8 cellular contexts compared by ENCODE assay signal in the genomic region with DNA sequence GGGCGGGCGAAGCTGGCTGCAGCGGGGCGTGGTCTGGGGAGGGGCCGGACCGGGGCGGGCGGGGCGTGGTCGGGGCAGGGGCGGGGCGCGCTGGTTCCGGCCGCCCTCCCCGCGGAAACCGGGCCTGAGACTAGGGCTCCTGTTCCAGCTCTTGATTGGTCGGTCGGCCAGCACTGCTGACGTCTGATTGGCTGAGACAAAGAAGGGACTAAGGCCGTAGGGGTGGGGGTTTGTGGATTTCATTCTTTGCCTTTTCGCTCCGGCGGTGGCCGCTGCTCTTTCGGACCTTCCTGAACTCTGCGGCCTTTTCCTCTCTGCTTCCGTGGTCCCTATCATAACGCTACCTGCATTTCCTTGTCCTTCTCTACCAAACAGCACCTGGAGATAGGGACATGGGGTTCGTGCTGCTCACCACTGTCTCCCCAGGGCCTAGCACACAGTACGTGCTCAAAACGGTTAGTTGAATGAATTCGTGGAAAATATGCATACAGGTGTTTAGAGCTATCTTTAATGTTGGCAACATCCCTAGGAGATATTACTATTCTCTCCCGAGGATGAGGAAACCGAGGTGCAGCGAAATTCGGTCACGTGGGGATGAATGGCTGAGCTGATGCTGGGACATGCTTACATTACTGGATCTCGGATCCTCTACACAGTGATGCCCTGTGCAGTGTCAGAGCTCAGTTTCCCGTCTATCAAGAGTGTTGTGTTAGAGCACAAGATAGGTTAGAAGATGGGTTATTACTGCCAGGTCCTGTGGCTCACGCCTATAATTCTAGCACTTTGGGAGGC.
A peak's percentile ranks its signal among the peaks of the same experiment; 100 is the strongest.
DNase-seq lines count a peak whose midpoint lies in the region; ATAC-seq and TF ChIP-seq lines count a peak whose summit lies in the region.

No MANE protein-coding gene starts in this region.

- no peaks in the 10 kb centered on the region for H3K27me3 ChIP-seq in rectal smooth muscle tissue (ENCODE audit: control insufficient read depth, insufficient read depth, low read length)
- no peaks in the 10 kb centered on the region for H3K27me3 ChIP-seq in vagina

- TF ChIP-seq CTCF in astrocyte of the cerebellum (IDR thresholded peaks at IDR 0.05; ENCODE audit: low read depth, low read length, missing control alignments) (no peak), vagina (IDR thresholded peaks at IDR 0.05) (no peak)

- no peaks in the 10 kb centered on the region for H3K36me3 ChIP-seq in rectal smooth muscle tissue (ENCODE audit: control insufficient read depth, insufficient read depth, low read length)
- no peaks in the 10 kb centered on the region for H3K36me3 ChIP-seq in vagina

- peak; percentile 96 for ATAC-seq in HG02852 (IDR thresholded peaks at IDR 0.05; ENCODE audit: unreplicated experiment)

- TF ChIP-seq POLR2A in GM15510 (IDR thresholded peaks at IDR 0.05; ENCODE audit: borderline replicate concordance, extremely low read depth, insufficient read length) (peak; percentile 48), vagina (IDR thresholded peaks at IDR 0.05) (no peak)

- H3K9me3 ChIP-seq in vagina: no peaks in the 10 kb centered on the region

- H3K4me1 ChIP-seq in rectal smooth muscle tissue (ENCODE audit: control insufficient read depth, insufficient read depth, low read length) (peaks cover 14% of the 10 kb centered on the region), vagina (peaks cover 48% of the 10 kb centered on the region)

- H3K4me3 ChIP-seq in astrocyte of the cerebellum (ENCODE audit: low read depth, low read length) (peak overlapping the region; percentile 41), rectal smooth muscle tissue (ENCODE audit: low read length) (peak overlapping the region; percentile 89), vagina (peak overlapping the region; percentile 65 to 83)

- in situ Hi-C loops in astrocyte of the cerebellum (cut with HindIII; ENCODE audit: low sequenced_read_pairs): loop anchor here (5.0 kb wide), 2 partner anchors 32 to 73 kb away; no protein-coding TSS in a partner anchor

- H3K27ac ChIP-seq in rectal smooth muscle tissue (ENCODE audit: low read depth, low read length) (no peak overlapping the region), vagina (peak overlapping the region; percentile 74)

- DNase-seq in NCI-H1694 (lab: John Stamatoyannopoulos, UW) (peak; percentile 90), T-helper 22 cell (ENCODE audit: low read depth) (peak; percentile 73), astrocyte of the cerebellum (ENCODE audit: low read depth) (peak; percentile 65), hippocampal formation (lab: John Stamatoyannopoulos, UW) (peak; percentile 88 to 95), vagina (ENCODE audit: extremely low spot score in 2 of 2) (peak in 1 of 2 donors; percentile 97)

- intact Hi-C loops in vagina (cut with DNase I): loop anchor here (5.0 to 10.0 kb wide), 2 partner anchors 63 to 95 kb away; a partner anchor contains a TSS

- peak overlapping the region; percentile 61 for H3K9ac ChIP-seq in rectal smooth muscle tissue (ENCODE audit: low read length)
